Comparison of ENCODE assay signal across 8 cellular contexts in genomic region chr20:23358563-23358906, GRCh38. TPM values are rescaled to one million over a fixed set of nuclear protein-coding genes. Genes with fewer than 3 reads are reported as not detected.
DNase-seq lines count a peak whose midpoint lies in the region; ATAC-seq and TF ChIP-seq lines count a peak whose summit lies in the region.

No MANE protein-coding gene starts in this region.

- H3K36me3 ChIP-seq in Caco-2 (ENCODE audit: control insufficient read depth, insufficient read depth, low read length), result 0 out of 2 replicates have a peak, but pooled peaks cover 2% of the 10 kb centered on the region
- peaks cover 18% of the 10 kb centered on the region; the same call in 1 of the 2 replicates for H3K36me3 ChIP-seq in PC-3 (ENCODE audit: low read depth, low read length)
- H3K36me3 ChIP-seq in endodermal cell (ENCODE audit: control insufficient read depth, insufficient read depth, low read length), result peaks cover 26% of the 10 kb centered on the region

- H3K79me2 ChIP-seq in PC-3 (ENCODE audit: low read length), result peaks cover 41% of the 10 kb centered on the region

- BruUV-seq in Caco-2 (replicated peaks; lab: Mats Ljungman, UMichigan) (no TSS peak), PC-3 (replicated peaks; lab: Mats Ljungman, UMichigan) (no TSS peak)

- H3K9me2 ChIP-seq in PC-3 (replicated peaks; ENCODE audit: low read length), result no peaks in the 10 kb centered on the region

- no peaks in the 10 kb centered on the region for H3K27me3 ChIP-seq in Caco-2 (replicated peaks; ENCODE audit: control insufficient read depth, insufficient read depth, low read length)
- no peaks in the 10 kb centered on the region for H3K27me3 ChIP-seq in PC-3 (ENCODE audit: low read length)
- no peaks in the 10 kb centered on the region for H3K27me3 ChIP-seq in endodermal cell (ENCODE audit: control insufficient read depth, insufficient read depth, low read length, poor library complexity, severe bottlenecking)

- H2AFZ ChIP-seq in PC-3 (ENCODE audit: low read length), result peak overlapping the region; percentile 88

- H3K27ac ChIP-seq in PC-3 (ENCODE audit: low read length), result peak overlapping the region; percentile 26
- no peak overlapping the region for H3K27ac ChIP-seq in endodermal cell (ENCODE audit: low read depth, low read length)

- no peaks in the 10 kb centered on the region for H3K9me3 Mint-ChIP-seq in Caco-2 (ENCODE audit: unreplicated experiment)
- no peaks in the 10 kb centered on the region for H3K9me3 Mint-ChIP-seq in endodermal cell
- H3K9me3 Mint-ChIP-seq in osteocyte (ENCODE audit: unreplicated experiment), result no peaks in the 10 kb centered on the region

- POLR2A ChIA-PET in Caco-2 (lab: Charles Lee) (interaction anchor here (0.6 to 3.2 kb wide), 9 partner anchors 9 to 846 kb away, joined by 3 to 41 read pairs (median 5); partner anchors contain the start of gene NXT1), PC-3 (lab: Charles Lee; ENCODE audit: unreplicated experiment) (interaction anchor here (0.6 to 1.8 kb wide), 3 partner anchors 8 to 63 kb away, joined by 3 to 20 read pairs (median 9); partner anchors contain the start of genes NAPB and NXT1)

- WGBS in endodermal cell (ENCODE audit: insufficient coverage in 1 of 2, insufficient read length in 1 of 2), 2 experiments, result 71 to 77% methylated on average over 5 to 6 of the region's 6 CpGs

- H3K4me3 Mint-ChIP-seq in Caco-2 (ENCODE audit: unreplicated experiment), result peak overlapping the region; percentile 91
- H3K4me3 Mint-ChIP-seq in endodermal cell, result peak overlapping the region; percentile 83
- H3K4me3 Mint-ChIP-seq in osteocyte (ENCODE audit: unreplicated experiment), result peak overlapping the region; percentile 89

- H3K4me3 ChIP-seq in Caco-2 (ENCODE audit: low read depth, low read length), result peak overlapping the region; percentile 33
- peak overlapping the region; percentile 70 for H3K4me3 ChIP-seq in PC-3 (ENCODE audit: low read length)
- peak overlapping the region; percentile 71 for H3K4me3 ChIP-seq in endodermal cell (ENCODE audit: low read length)

- peak overlapping the region; percentile 98 for H3K27ac Mint-ChIP-seq in Caco-2 (ENCODE audit: unreplicated experiment)
- H3K27ac Mint-ChIP-seq in endodermal cell, result peak overlapping the region; percentile 74
- H3K27ac Mint-ChIP-seq in osteocyte (ENCODE audit: unreplicated experiment), result peak overlapping the region; percentile 65

- H3K9me3 ChIP-seq in Caco-2, result no peaks in the 10 kb centered on the region
- H3K9me3 ChIP-seq in PC-3 (ENCODE audit: low read length), result no peaks in the 10 kb centered on the region
- H3K9me3 ChIP-seq in endodermal cell (ENCODE audit: control insufficient read depth, low read length), result no peaks in the 10 kb centered on the region

- intact Hi-C loops in Caco-2 (cut with micrococcal nuclease; ENCODE audit: unreplicated experiment), result loop anchor here (1.0 to 10.0 kb wide), 3 partner anchors 8 to 774 kb away; partner anchors contain the start of genes CST9, FOXA2 and NXT1
- intact Hi-C loops in PC-3 (cut with micrococcal nuclease), result loop anchor here (1.0 to 10.0 kb wide), 2 partner anchors 8 to 974 kb away; partner anchors contain the start of gene NXT1

- H3K4me1 ChIP-seq in Caco-2 (peaks cover 23% of the 10 kb centered on the region; the same call in 1 of the 2 replicates), PC-3 (ENCODE audit: insufficient read depth, low read length) (peaks cover 32% of the 10 kb centered on the region), endodermal cell (ENCODE audit: control insufficient read depth, insufficient read depth, low read length) (peaks cover 10% of the 10 kb centered on the region)

- H3K9ac ChIP-seq in PC-3 (ENCODE audit: low read length) (peak overlapping the region; percentile 43), endodermal cell (ENCODE audit: extremely low read depth, low read length, poor library complexity, severe bottlenecking) (no peak overlapping the region)

- H4K20me1 ChIP-seq in PC-3 (ENCODE audit: low read length), result peaks cover 15% of the 10 kb centered on the region

- no peaks in the 10 kb centered on the region for H3K27me3 Mint-ChIP-seq in Caco-2 (ENCODE audit: insufficient read depth, unreplicated experiment)
- no peaks in the 10 kb centered on the region for H3K27me3 Mint-ChIP-seq in endodermal cell (ENCODE audit: insufficient read depth)
- H3K27me3 Mint-ChIP-seq in osteocyte (ENCODE audit: unreplicated experiment), result no peaks in the 10 kb centered on the region

- H3K36me3 Mint-ChIP-seq in Caco-2 (ENCODE audit: insufficient read depth, unreplicated experiment), result peaks cover 57% of the 10 kb centered on the region
- peaks cover 10% of the 10 kb centered on the region for H3K36me3 Mint-ChIP-seq in endodermal cell (ENCODE audit: low read depth)
- H3K36me3 Mint-ChIP-seq in osteocyte (ENCODE audit: unreplicated experiment), result no peaks in the 10 kb centered on the region

- peaks cover 8% of the 10 kb centered on the region for H3F3A ChIP-seq in PC-3 (ENCODE audit: low read length, unreplicated experiment)

- no peak for TF ChIP-seq CTCF in Caco-2 (IDR thresholded peaks at IDR 0.05; ENCODE audit: insufficient read depth in 1 of 2, low read depth in 1 of 2, low read length in 1 of 2, severe bottlenecking in 1 of 2, unreplicated experiment in 1 of 2)
- TF ChIP-seq CTCF in PC-3 (conservative IDR thresholded peaks at IDR 0.05; ENCODE audit: low read depth, low read length), result no peak
- TF ChIP-seq CTCF in endodermal cell (conservative IDR thresholded peaks at IDR 0.05), result no peak
- no peak for TF ChIP-seq CTCF in osteocyte (IDR thresholded peaks at IDR 0.05)

- ATAC-seq in PC-3, result no peak
- no peak for ATAC-seq in GM19397 (IDR thresholded peaks at IDR 0.05; ENCODE audit: unreplicated experiment)
- ATAC-seq in HG03108 (IDR thresholded peaks at IDR 0.05; ENCODE audit: unreplicated experiment), result no peak

- H3K4me1 Mint-ChIP-seq in Caco-2 (ENCODE audit: low read depth, unreplicated experiment) (peaks cover 14% of the 10 kb centered on the region), endodermal cell (peaks cover 24% of the 10 kb centered on the region), osteocyte (ENCODE audit: unreplicated experiment) (peaks cover 34% of the 10 kb centered on the region)

- H3K4me2 ChIP-seq in PC-3 (ENCODE audit: low read length), result peak overlapping the region; percentile 92

- no peak for DNase-seq in Caco-2
- DNase-seq in PC-3, result no peak
- DNase-seq in endodermal cell, result no peak
- no peak for DNase-seq in osteocyte (ENCODE audit: extremely low spot score, unreplicated experiment)
- no peak for DNase-seq in 8988T
- no peak for DNase-seq in SKM-1 (lab: John Stamatoyannopoulos, UW; ENCODE audit: unreplicated experiment)

- CTCF ChIA-PET in Caco-2 (lab: Charles Lee), result interaction anchor here (0.9 to 1.9 kb wide), 5 partner anchors 8 to 667 kb away, joined by 4 to 16 read pairs (median 5); partner anchors contain the start of genes NAPB and NXT1
- CTCF ChIA-PET in PC-3 (lab: Charles Lee), result interaction anchor here (1.2 kb wide), 2 partner anchors 9 to 63 kb away, joined by 4 to 13 read pairs; partner anchors contain the start of gene NAPB

RNA-seq across cellular contexts. Expression of gene GZF1, which starts 3.4 kb away (rescaled TPM):
- total RNA-seq in Caco-2 (2022) (18.4 and 20.6 TPM in 2 replicates), PC-3 (2014; rRNA removed) (16.0 and 17.9 TPM in 2 replicates), endodermal cell (10 to 100 TPM; 12.2 to 15.5 TPM), osteocyte (14.4 and 16.8 TPM in 2 replicates)
- polyA plus RNA-seq in endodermal cell (2013, experiment 1 of 2), result 13.5 TPM
- polyA plus RNA-seq in endodermal cell (2013, experiment 2 of 2), result 10.4 TPM

RNA-seq across cellular contexts. Expression of gene NXT1, which starts 7.9 kb away (rescaled TPM):
- 33.6 and 34.1 TPM in 2 replicates for total RNA-seq in Caco-2 (2022)
- total RNA-seq in PC-3 (2014; rRNA removed), result 82.0 and 98.0 TPM in 2 replicates
- total RNA-seq in endodermal cell, result 10 to 100 TPM; 16.8 to 19.5 TPM
- polyA plus RNA-seq in endodermal cell (2013, experiment 1 of 2), result 29.7 TPM
- polyA plus RNA-seq in endodermal cell (2013, experiment 2 of 2), result 29.4 TPM
- 12.4 and 14.0 TPM in 2 replicates for total RNA-seq in osteocyte
